ENCODE assay signal across 8 cellular contexts in genomic region chr11:46845440-46845739, GRCh38. TPM values are rescaled to one million over a fixed set of nuclear protein-coding genes. Genes with fewer than 3 reads are reported as not detected.
DNase-seq lines count a peak whose midpoint lies in the region; ATAC-seq and TF ChIP-seq lines count a peak whose summit lies in the region.

No MANE protein-coding gene starts in this region.

- no peaks in the 10 kb centered on the region for H3K9me3 Mint-ChIP-seq in activated T-cell treated with anti-CD3 and anti-CD28 coated beads, Interleukin-2, amount 50 U/mL, for 4 hours

- H3K9me3 ChIP-seq in WERI-Rb-1 (ENCODE audit: severe bottlenecking) (no peaks in the 10 kb centered on the region), iPS-15b (ENCODE audit: control insufficient read depth, insufficient read depth, low read length) (no peaks in the 10 kb centered on the region)

- DNase-seq in activated T-cell treated with anti-CD3 and anti-CD28 coated beads, Interleukin-2, amount 50 U/mL, for 4 hours, result no peak
- DNase-seq in activated T-cell treated with anti-CD3 and anti-CD28 coated beads for 4 hours (no peak), WERI-Rb-1 (no peak)
- no peak for DNase-seq in stimulated activated naive CD8-positive, alpha-beta T cell treated with anti-CD3 and anti-CD28 coated beads, Interleukin-15, Interleukin-2, amounts not matched to agents 100 U/mL and 50 U/mL, for 24 hours
- no peak for DNase-seq in stimulated activated naive CD4-positive, alpha-beta T cell treated with Interleukin-2 at 50 U/mL for 16 hours (lab: John Stamatoyannopoulos, UW)

- H3K4me1 ChIP-seq in iPS-15b (ENCODE audit: control insufficient read depth, insufficient read depth, low read length), result peaks cover 6% of the 10 kb centered on the region

- H3K27ac ChIP-seq in WERI-Rb-1, result peak overlapping the region; percentile 96

- H3K27me3 ChIP-seq in WERI-Rb-1 (ENCODE audit: insufficient read depth, low read depth, severe bottlenecking) (no peaks in the 10 kb centered on the region), iPS-15b (ENCODE audit: control insufficient read depth, insufficient read depth, low read length) (peaks cover 23% of the 10 kb centered on the region)

- H3K4me3 ChIP-seq in WERI-Rb-1 (ENCODE audit: low read depth, low read length), result peak overlapping the region; percentile 98
- H3K4me3 ChIP-seq in iPS-15b (ENCODE audit: low read depth, low read length), result peak overlapping the region; percentile 84

- H3K9ac ChIP-seq in iPS-15b (ENCODE audit: low read depth, low read length), result peak overlapping the region; percentile 66

- no peaks in the 10 kb centered on the region for H3K27me3 Mint-ChIP-seq in activated T-cell treated with anti-CD3 and anti-CD28 coated beads, Interleukin-2, amount 50 U/mL, for 4 hours (ENCODE audit: low read depth)

- no peak for ATAC-seq in activated T-cell treated with anti-CD3 and anti-CD28 coated beads, Interleukin-2, amount 50 U/mL, for 4 hours
- peak; percentile 11 for ATAC-seq in stimulated activated naive CD8-positive, alpha-beta T cell treated with anti-CD3 and anti-CD28 coated beads, Interleukin-15, Interleukin-2, amounts not matched to agents 100 U/mL and 50 U/mL, for 24 hours
- ATAC-seq in HG03135 (IDR thresholded peaks at IDR 0.05; ENCODE audit: unreplicated experiment) (no peak), GM21360 (IDR thresholded peaks at IDR 0.05; ENCODE audit: unreplicated experiment) (no peak)

- no peak for TF ChIP-seq CTCF in WERI-Rb-1 (IDR thresholded peaks at IDR 0.05; ENCODE audit: low read depth, low read length)

- peaks cover 26% of the 10 kb centered on the region for H3K36me3 ChIP-seq in WERI-Rb-1
- no peaks in the 10 kb centered on the region for H3K36me3 ChIP-seq in iPS-15b (ENCODE audit: control insufficient read depth, insufficient read depth, low read length)

- peaks cover 40% of the 10 kb centered on the region for H3K4me1 Mint-ChIP-seq in activated T-cell treated with anti-CD3 and anti-CD28 coated beads, Interleukin-2, amount 50 U/mL, for 4 hours (ENCODE audit: low read depth)

- peaks cover 3% of the 10 kb centered on the region for H3K36me3 Mint-ChIP-seq in activated T-cell treated with anti-CD3 and anti-CD28 coated beads, Interleukin-2, amount 50 U/mL, for 4 hours (ENCODE audit: insufficient read depth)

- peak overlapping the region; percentile 85 for H3K4me3 Mint-ChIP-seq in activated T-cell treated with anti-CD3 and anti-CD28 coated beads, Interleukin-2, amount 50 U/mL, for 4 hours

RNA-seq across cellular contexts. Expression of gene CKAP5, which starts 0.7 kb away (rescaled TPM):
- 10 to 100 TPM; 62.9 to 71.8 (median 65.5) TPM for total RNA-seq in activated T-cell treated with anti-CD3 and anti-CD28 coated beads, Interleukin-2, amount 50 U/mL, for 4 hours
